ENCODE assay signal across 8 cellular contexts in the genomic region with DNA sequence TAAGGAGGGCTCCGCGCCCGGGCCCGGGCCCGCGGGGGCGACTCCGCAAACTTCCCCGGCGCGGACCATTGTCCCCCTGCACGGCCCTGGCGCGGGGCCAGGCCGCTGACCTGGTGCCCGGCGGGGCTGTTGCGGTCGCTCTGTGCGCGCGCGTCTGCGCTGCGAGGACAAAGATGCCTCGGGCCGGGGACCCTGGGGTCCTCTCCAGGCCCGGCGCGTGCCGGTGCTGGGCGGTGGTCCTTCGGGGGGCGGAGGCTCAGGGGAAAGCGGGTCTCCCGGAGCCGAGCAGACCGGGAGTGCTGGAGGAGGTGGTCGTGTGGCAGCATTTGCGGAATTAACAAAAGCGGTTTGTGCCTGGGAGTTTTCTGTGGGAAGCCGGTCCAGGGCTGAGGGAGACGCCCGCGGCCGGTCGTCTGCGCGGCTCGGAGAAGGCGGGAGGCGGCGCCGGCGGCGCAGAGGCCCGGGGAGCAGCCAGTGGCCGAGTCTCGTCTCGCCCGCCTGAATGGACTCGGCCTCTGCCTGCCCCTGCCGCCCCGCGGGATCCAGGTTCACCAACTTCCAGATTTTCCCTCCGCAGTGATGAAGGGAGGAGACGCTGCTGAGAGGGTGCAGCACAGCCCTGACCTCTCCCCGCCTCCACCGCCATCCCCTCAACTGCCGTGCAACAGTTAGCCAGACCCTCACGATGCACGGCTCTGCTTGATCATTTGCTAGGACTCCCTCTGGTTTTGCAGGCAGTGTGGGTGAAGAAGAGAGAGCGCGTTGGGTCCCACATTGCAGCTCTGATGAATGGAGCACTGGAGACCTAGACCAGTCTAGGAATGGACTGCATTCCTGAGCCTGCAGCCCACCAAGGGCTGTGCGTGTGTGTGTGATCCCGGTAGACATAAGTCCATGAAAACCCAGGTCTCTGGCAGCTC. TPM values are rescaled to one million over a fixed set of nuclear protein-coding genes. Genes with fewer than 3 reads are reported as not detected.
A peak's percentile ranks its signal among the peaks of the same experiment; 100 is the strongest.
DNase-seq lines count a peak whose midpoint lies in the region; ATAC-seq and TF ChIP-seq lines count a peak whose summit lies in the region.

No MANE protein-coding gene starts in this region.

- H3K36me3 ChIP-seq in PC-9 (ENCODE audit: low read depth) (no peaks in the 10 kb centered on the region), skeletal muscle satellite cell (ENCODE audit: insufficient read depth, low read length) (no peaks in the 10 kb centered on the region)

- no TSS peak for BruUV-seq in PC-9 (replicated peaks; lab: Mats Ljungman, UMichigan)

- H3F3A ChIP-seq in PC-9 (ENCODE audit: insufficient read depth, low read depth), result peaks cover 12% of the 10 kb centered on the region; the same call in 1 of the 2 replicates

- H4K20me1 ChIP-seq in PC-9 (ENCODE audit: insufficient read depth), result no peaks in the 10 kb centered on the region

- peak overlapping the region; percentile 93 for H2AFZ ChIP-seq in PC-9

- H3K4me1 ChIP-seq in PC-9 (replicated peaks; ENCODE audit: insufficient read depth) (peaks cover 32% of the 10 kb centered on the region), skeletal muscle satellite cell (ENCODE audit: control insufficient read depth, insufficient read depth, low read length) (peaks cover 24% of the 10 kb centered on the region)

- peak; percentile 13 for ATAC-seq in HG02759 (IDR thresholded peaks at IDR 0.05; ENCODE audit: unreplicated experiment)
- no peak for ATAC-seq in GM18520 (IDR thresholded peaks at IDR 0.05; ENCODE audit: unreplicated experiment)

- peaks cover 37% of the 10 kb centered on the region for H3K4me1 Mint-ChIP-seq in brain
- peaks cover 17 to 21% of the 10 kb centered on the region in 2 donors for H3K4me1 Mint-ChIP-seq in immature natural killer cell

- POLR2A ChIA-PET in PC-9 (lab: Charles Lee; ENCODE audit: unreplicated experiment), result no interaction called here

- no peak overlapping the region for H3K27ac ChIP-seq in PC-9

- H3K9me3 ChIP-seq in PC-9 (ENCODE audit: insufficient read depth, low read depth), result no peaks in the 10 kb centered on the region
- no peaks in the 10 kb centered on the region for H3K9me3 ChIP-seq in skeletal muscle satellite cell (replicated peaks; ENCODE audit: low read length)

- H3K9me3 Mint-ChIP-seq in brain (peaks cover 0 to 3% (median 0%) of the 10 kb centered on the region in 5 experiments), immature natural killer cell (no peaks in the 10 kb centered on the region)

- H3K79me2 ChIP-seq in PC-9 (ENCODE audit: low read depth), result no peaks in the 10 kb centered on the region

- peaks cover 32% of the 10 kb centered on the region for H3K27me3 ChIP-seq in PC-9 (ENCODE audit: insufficient read depth, low read depth)
- H3K27me3 ChIP-seq in skeletal muscle satellite cell (ENCODE audit: control insufficient read depth, insufficient read depth, low read length), result peaks cover 15% of the 10 kb centered on the region

- H3K4me2 ChIP-seq in PC-9 (peak overlapping the region; percentile 99), skeletal muscle satellite cell (ENCODE audit: low read length) (peak overlapping the region; percentile 97)

- H3K27me3 Mint-ChIP-seq in brain (peaks cover 18% of the 10 kb centered on the region), immature natural killer cell (ENCODE audit: low read depth in 3 of 3) (peaks cover 19 to 29% (median 28%) of the 10 kb centered on the region in 3 donors)

- DNase-seq in GM03348 (ENCODE audit: low spot score) (peak; percentile 74), PC-9 (peak in 1 of 2 experiments; percentile 17), immature natural killer cell (peak; percentile 7 to 17 (median 10)), UCSD-AML1 (lab: John Stamatoyannopoulos, UW; ENCODE audit: unreplicated experiment) (no peak)

- peak overlapping the region; percentile 73 for H3K4me3 ChIP-seq in PC-9
- H3K4me3 ChIP-seq in skeletal muscle satellite cell (ENCODE audit: low read length), result peak overlapping the region; percentile 85

- intact Hi-C loops in PC-9 (cut with micrococcal nuclease; ENCODE audit: unreplicated experiment), result no loop called here

- H3K4me3 Mint-ChIP-seq in brain, result peak overlapping the region; percentile 89 to 97 (median 94)
- peak overlapping the region; percentile 74 to 87 (median 76) for H3K4me3 Mint-ChIP-seq in immature natural killer cell

- CTCF ChIA-PET in PC-9 (lab: Charles Lee), result no interaction called here

- H3K36me3 Mint-ChIP-seq in brain (peaks cover 7% of the 10 kb centered on the region), immature natural killer cell (peaks cover 0 to 3% (median 0%) of the 10 kb centered on the region in 3 donors)

- peak overlapping the region; percentile 75 for H3K9ac ChIP-seq in skeletal muscle satellite cell (ENCODE audit: low read depth, low read length)

- H3K9me2 ChIP-seq in PC-9 (ENCODE audit: insufficient read depth), result no peaks in the 10 kb centered on the region

- no peak for TF ChIP-seq CTCF in PC-9 (conservative IDR thresholded peaks at IDR 0.05)
- TF ChIP-seq CTCF in brain (conservative IDR thresholded peaks at IDR 0.05), result no peak

- H3K27ac Mint-ChIP-seq in brain (peak overlapping the region; percentile 84 to 97 (median 89)), immature natural killer cell (peak overlapping the region in 1 of 6 donors; percentile 35)

RNA-seq across cellular contexts. Expression of gene EFR3B, which starts 0.7 kb away (rescaled TPM):
- 0.20 TPM in 1 of 2 replicates, not detected in the other for total RNA-seq in PC-9 (2021)
- 23.8 TPM for polyA plus RNA-seq in brain (ENCODE audit: insufficient read depth, low read depth, low replicate concordance)
- polyA plus RNA-seq in immature natural killer cell, result under 1 TPM in 1 of 3 donors, not detected in 2; 0.08 TPM
- 0.25 and 2.2 TPM in 2 replicates for total RNA-seq in skeletal muscle satellite cell (2012; rRNA removed)

Comparison
In these comparisons a context has a peak if more than half of its experiments do, and no peak if none do; other contexts are left out.
1. RNA of gene EFR3B, which starts 0.7 kb away (polyA plus RNA-seq): 23.8 TPM in brain (single experiment); 0.08 TPM in immature natural killer cell; every median in the first group is over 10 times any median in the second.